ENCODE assay signal across 8 cellular contexts in genomic region chr20:50338479-50339195, GRCh38.
DNase-seq lines count a peak whose midpoint lies in the region; ATAC-seq and TF ChIP-seq lines count a peak whose summit lies in the region.

No MANE protein-coding gene starts in this region.

- no peaks in the 10 kb centered on the region for H3K36me3 ChIP-seq in NT2/D1 (ENCODE audit: insufficient read depth, insufficient read length, low read length)

- H3K9me3 ChIP-seq in NT2/D1 (ENCODE audit: insufficient read depth, low read length), result no peaks in the 10 kb centered on the region

- TF ChIP-seq CTCF in astrocyte of the cerebellum (IDR thresholded peaks at IDR 0.05; ENCODE audit: low read depth, low read length, missing control alignments) (no peak), type B pancreatic cell (conservative IDR thresholded peaks at IDR 0.05) (peak; percentile 44)

- peaks cover 19% of the 10 kb centered on the region for H3K4me1 ChIP-seq in NT2/D1 (ENCODE audit: insufficient read depth, insufficient read length)

- peak overlapping the region; percentile 53 for H3K27ac Mint-ChIP-seq in type B pancreatic cell

- H3K4me3 ChIP-seq in NT2/D1 (ENCODE audit: insufficient read length, low read depth), result no peak overlapping the region
- no peak overlapping the region for H3K4me3 ChIP-seq in astrocyte of the cerebellum (ENCODE audit: low read depth, low read length)

- H3K9me3 Mint-ChIP-seq in type B pancreatic cell, result no peaks in the 10 kb centered on the region

- peak overlapping the region; percentile 25 for H3K4me3 Mint-ChIP-seq in type B pancreatic cell

- no peaks in the 10 kb centered on the region for H3K27me3 Mint-ChIP-seq in type B pancreatic cell

- no peaks in the 10 kb centered on the region for H3K27me3 ChIP-seq in NT2/D1 (ENCODE audit: insufficient read depth, insufficient read length)

- no peak overlapping the region for H3K9ac ChIP-seq in NT2/D1 (ENCODE audit: insufficient read length, low read depth)

- in situ Hi-C loops in astrocyte of the cerebellum (cut with HindIII; ENCODE audit: low sequenced_read_pairs), result no loop called here

- ATAC-seq in GM18861 (IDR thresholded peaks at IDR 0.05; ENCODE audit: unreplicated experiment) (peak; percentile 61), HG02759 (IDR thresholded peaks at IDR 0.05; ENCODE audit: unreplicated experiment) (peak; percentile 84)

- H3K36me3 Mint-ChIP-seq in type B pancreatic cell, result no peaks in the 10 kb centered on the region

- H3K4me1 Mint-ChIP-seq in type B pancreatic cell (ENCODE audit: unreplicated experiment), result peaks cover 54% of the 10 kb centered on the region

- DNase-seq in NT2/D1 (ENCODE audit: low read depth, low spot score), result peak; percentile 18
- DNase-seq in astrocyte of the cerebellum (ENCODE audit: low read depth), result peak; percentile 32
- DNase-seq in myocyte (ENCODE audit: low read depth), result peak; percentile 90
- DNase-seq in type B pancreatic cell (ENCODE audit: extremely low spot score, unreplicated experiment), result no peak
- DNase-seq in T-helper 9 cell, result no peak
- DNase-seq in NCI-H187 treated with DMSO at 0.1 percent for 48 hours (lab: John Stamatoyannopoulos, UW), result no peak

Comparison
In these comparisons a context has a peak if more than half of its experiments do, and no peak if none do; other contexts are left out.
1. DNase-seq: peak in NT2/D1 (single experiment), astrocyte of the cerebellum (single experiment) and myocyte (single experiment); none in type B pancreatic cell (single experiment), T-helper 9 cell (single experiment) and NCI-H187 treated with DMSO at 0.1 percent for 48 hours (single experiment).